In genomic region chr2:175227382-175227781, GRCh38 we compare ENCODE assay signal across 16 cellular contexts.
"Had no signal": no experiment of that assay in that cellular context is flagged by ENCODE, and none has a peak within 500 bp of the region (broad histone marks: within the 10 kb centered on the region; RNA-seq: fewer than 3 reads in every experiment).

No MANE protein-coding gene starts in this region.

- H3K4me3 Mint-ChIP-seq: activated CD4-positive, alpha-beta T cell treated with anti-CD3 and anti-CD28 coated beads, Interleukin-2, amount 10 ng/mL, durations not matched to agents 7 days and 5 days; activated naive CD4-positive, alpha-beta T cell treated with anti-CD3 and anti-CD28 coated beads, Interleukin-2, amount 10 ng/mL, durations not matched to agents 7 days and 5 days; memory B cell; naive thymus-derived CD8-positive, alpha-beta T cell had no signal

- ATAC-seq: body of pancreas; left ventricle myocardium superior; naive thymus-derived CD8-positive, alpha-beta T cell; SK-N-SH treated with all-trans-retinoic acid at 6 μM for 48 hours had no signal

- H3K27ac Mint-ChIP-seq: activated CD4-positive, alpha-beta T cell treated with anti-CD3 and anti-CD28 coated beads, Interleukin-2, amount 10 ng/mL, durations not matched to agents 7 days and 5 days; activated naive CD4-positive, alpha-beta T cell treated with anti-CD3 and anti-CD28 coated beads, Interleukin-2, amount 10 ng/mL, durations not matched to agents 7 days and 5 days; memory B cell; naive thymus-derived CD8-positive, alpha-beta T cell had no signal

- H3K9me3 Mint-ChIP-seq: activated CD4-positive, alpha-beta T cell treated with anti-CD3 and anti-CD28 coated beads, Interleukin-2, amount 10 ng/mL, durations not matched to agents 7 days and 5 days; activated naive CD4-positive, alpha-beta T cell treated with anti-CD3 and anti-CD28 coated beads, Interleukin-2, amount 10 ng/mL, durations not matched to agents 7 days and 5 days; naive thymus-derived CD8-positive, alpha-beta T cell had no signal

- H3K36me3 Mint-ChIP-seq: activated naive CD4-positive, alpha-beta T cell treated with anti-CD3 and anti-CD28 coated beads, Interleukin-2, amount 10 ng/mL, durations not matched to agents 7 days and 5 days; memory B cell; naive thymus-derived CD8-positive, alpha-beta T cell had no signal

- H3K4me1 Mint-ChIP-seq: naive thymus-derived CD8-positive, alpha-beta T cell had no signal

- DNase-seq: activated CD4-positive, alpha-beta T cell treated with anti-CD3 and anti-CD28 coated beads, Interleukin-2, amount 10 ng/mL, durations not matched to agents 7 days and 5 days; activated naive CD4-positive, alpha-beta T cell treated with anti-CD3 and anti-CD28 coated beads, Interleukin-2, amount 10 ng/mL, durations not matched to agents 7 days and 5 days; amygdala; body of pancreas; caudate nucleus; cortex of kidney; effector memory CD4-positive, alpha-beta T cell; foreskin fibroblast; kidney glomerular epithelial cell; left ventricle myocardium superior; naive thymus-derived CD8-positive, alpha-beta T cell; posterior cingulate gyrus; SHP77 treated with DMSO at 0.1 percent for 48 hours; tibial artery had no signal
